Comparison of ENCODE assay signal across 20 cellular contexts in the genomic region with DNA sequence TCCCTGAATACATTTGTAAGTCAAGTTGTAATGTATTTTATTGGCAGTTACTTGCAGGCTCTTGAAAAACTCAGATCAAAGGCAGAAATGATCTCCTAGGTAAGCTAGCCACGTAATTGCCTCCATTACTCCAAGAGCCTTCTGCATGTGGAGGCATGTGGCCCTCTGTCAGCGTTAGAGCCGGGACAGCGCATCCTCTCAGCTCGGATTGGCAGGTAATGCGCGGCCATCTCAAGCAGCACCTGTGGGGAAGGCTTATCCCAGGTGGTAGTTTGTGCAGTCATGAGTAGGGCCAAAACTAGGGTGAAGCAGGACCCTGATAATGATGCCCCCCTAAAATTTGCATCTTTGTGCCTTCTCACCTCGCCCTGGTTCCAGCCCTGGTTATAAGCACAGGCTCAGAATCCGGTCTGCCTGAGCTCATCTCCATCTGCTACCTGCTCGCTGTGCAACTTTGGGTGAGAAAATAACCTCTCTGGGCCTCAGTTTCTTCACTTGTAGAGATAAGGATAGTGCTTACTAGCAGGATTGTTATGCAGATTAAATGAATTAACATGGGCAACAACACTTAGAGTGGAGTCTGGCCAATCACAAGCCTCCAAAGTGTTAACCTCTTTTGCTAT.
DNase-seq lines count a peak whose midpoint lies in the region; ATAC-seq, FAIRE-seq and TF ChIP-seq lines count a peak whose summit lies in the region.
"Had no signal": no experiment of that assay in that cellular context is flagged by ENCODE, and none has a peak within 500 bp of the region (broad histone marks: within the 10 kb centered on the region; RNA-seq: fewer than 3 reads in every experiment).

No MANE protein-coding gene starts in this region.

- H3K27ac Mint-ChIP-seq in GM23338 (no peak overlapping the region), osteocyte (ENCODE audit: unreplicated experiment) (no peak overlapping the region)
- H3K27ac Mint-ChIP-seq: CD4-positive, CD25-positive, alpha-beta regulatory T cell; HFFc6 had no signal

- peak; percentile 80 for FAIRE-seq in HTR-8/SVneo (lab: Jason Lieb, UNC)

- no peaks in the 10 kb centered on the region for H3K9me2 ChIP-seq in GM23338 (ENCODE audit: insufficient read depth)

- H3K4me1 Mint-ChIP-seq in GM23338 (peaks cover 18% of the 10 kb centered on the region), osteocyte (ENCODE audit: unreplicated experiment) (peaks cover 2% of the 10 kb centered on the region)

- no peak overlapping the region for H2AFZ ChIP-seq in GM23338

- H3K27me3 Mint-ChIP-seq in GM23338 (ENCODE audit: insufficient read depth, low read depth, poor library complexity) (peaks cover 7% of the 10 kb centered on the region), osteocyte (ENCODE audit: unreplicated experiment) (peaks cover 75% of the 10 kb centered on the region)

- H3K4me2 ChIP-seq in GM23338: no peak overlapping the region

- no peak overlapping the region for H3K4me3 ChIP-seq in GM23338

- peaks cover 9% of the 10 kb centered on the region; the same call in 1 of the 2 replicates for H3K4me1 ChIP-seq in GM23338 (ENCODE audit: insufficient read depth)
- H3K4me1 ChIP-seq in foreskin keratinocyte: peaks cover 11% of the 10 kb centered on the region

- no peak for DNase-seq in GM23338 (ENCODE audit: low spot score)
- DNase-seq in HTR-8/SVneo (ENCODE audit: insufficient read length, low spot score): no peak
- DNase-seq in foreskin keratinocyte: peak; percentile 47 to 66
- DNase-seq in osteocyte (ENCODE audit: extremely low spot score, unreplicated experiment): peak; percentile 60
- DNase-seq in COLO829 (ENCODE audit: low spot score): no peak
- no peak for DNase-seq in omental fat pad (ENCODE audit: low spot score)
- DNase-seq in activated CD4-positive, alpha-beta T cell treated with anti-CD3 and anti-CD28 coated beads, Interleukin-2, amount 50 U/mL, for 4 hours: no peak
- DNase-seq: CD4-positive, CD25-positive, alpha-beta regulatory T cell; COR-L47; DMS79; H9; HFFc6; KBM-7; MM.1S; NCI-H1048; NCI-H1436 treated with DMSO at 0.1 percent for 48 hours; NCI-H1930; NCI-H226; NCI-H510A treated with DMSO at 0.1 percent for 48 hours; NCI-H748 treated with DMSO at 0.1 percent for 48 hours had no signal

- H3K27ac ChIP-seq in GM23338 (ENCODE audit: low read depth) (no peak overlapping the region), foreskin keratinocyte (no peak overlapping the region)

- H4K20me1 ChIP-seq in GM23338 (replicated peaks; ENCODE audit: insufficient read depth): no peaks in the 10 kb centered on the region

- TF ChIP-seq CTCF in GM23338 (conservative IDR thresholded peaks at IDR 0.05; ENCODE audit: low read depth in 2 of 2) (no peak), foreskin keratinocyte (conservative IDR thresholded peaks at IDR 0.05) (no peak), osteocyte (IDR thresholded peaks at IDR 0.05) (no peak), omental fat pad (IDR thresholded peaks at IDR 0.05) (no peak)

- H3K36me3 Mint-ChIP-seq in GM23338 (ENCODE audit: low read depth) (no peaks in the 10 kb centered on the region), osteocyte (ENCODE audit: unreplicated experiment) (no peaks in the 10 kb centered on the region)
- H3K36me3 Mint-ChIP-seq: CD4-positive, CD25-positive, alpha-beta regulatory T cell had no signal

- H3K36me3 ChIP-seq in GM23338 (ENCODE audit: insufficient read depth): no peaks in the 10 kb centered on the region

- ATAC-seq in GM23338: peak; percentile 39
- peak; percentile 87 for ATAC-seq in foreskin keratinocyte
- ATAC-seq in omental fat pad (ENCODE audit: low FRiP score): no peak

- no peak overlapping the region for H3K4me3 Mint-ChIP-seq in GM23338
- no peak overlapping the region for H3K4me3 Mint-ChIP-seq in osteocyte (ENCODE audit: unreplicated experiment)
- H3K4me3 Mint-ChIP-seq: CD4-positive, CD25-positive, alpha-beta regulatory T cell; H9; HFFc6 had no signal

- H3K27me3 ChIP-seq in GM23338 (ENCODE audit: insufficient read depth) (no peaks in the 10 kb centered on the region), foreskin keratinocyte (peaks cover 84% of the 10 kb centered on the region)

- no peaks in the 10 kb centered on the region for H3F3A ChIP-seq in GM23338 (replicated peaks; ENCODE audit: low read depth)

- H3K79me2 ChIP-seq in GM23338 (replicated peaks; ENCODE audit: insufficient read depth): no peaks in the 10 kb centered on the region

- H3K9me3 Mint-ChIP-seq in GM23338 (no peaks in the 10 kb centered on the region), osteocyte (ENCODE audit: unreplicated experiment) (peaks cover 9% of the 10 kb centered on the region)
- H3K9me3 Mint-ChIP-seq: CD4-positive, CD25-positive, alpha-beta regulatory T cell; H9; HFFc6 had no signal

TF ChIP-seq in GM23338, 12 proteins besides CTCF, POLR2A, EP300 and RAD21:
- TF ChIP-seq ZNF331 (CRISPR knock-in tag; IDR thresholded peaks at IDR 0.05; ENCODE audit: low read depth) (no peak), STAT1 (IDR thresholded peaks at IDR 0.05; ENCODE audit: unreplicated experiment) (no peak), JUNB (IDR thresholded peaks at IDR 0.05; ENCODE audit: unreplicated experiment) (no peak), EZH2 (IDR thresholded peaks at IDR 0.05; ENCODE audit: low read depth, unreplicated experiment) (no peak), CREB1 (CRISPR knock-in tag; IDR thresholded peaks at IDR 0.05; ENCODE audit: low read depth) (no peak), NANOG (IDR thresholded peaks at IDR 0.05; ENCODE audit: borderline replicate concordance) (no peak)
- TF ChIP-seq, protein P1, sequence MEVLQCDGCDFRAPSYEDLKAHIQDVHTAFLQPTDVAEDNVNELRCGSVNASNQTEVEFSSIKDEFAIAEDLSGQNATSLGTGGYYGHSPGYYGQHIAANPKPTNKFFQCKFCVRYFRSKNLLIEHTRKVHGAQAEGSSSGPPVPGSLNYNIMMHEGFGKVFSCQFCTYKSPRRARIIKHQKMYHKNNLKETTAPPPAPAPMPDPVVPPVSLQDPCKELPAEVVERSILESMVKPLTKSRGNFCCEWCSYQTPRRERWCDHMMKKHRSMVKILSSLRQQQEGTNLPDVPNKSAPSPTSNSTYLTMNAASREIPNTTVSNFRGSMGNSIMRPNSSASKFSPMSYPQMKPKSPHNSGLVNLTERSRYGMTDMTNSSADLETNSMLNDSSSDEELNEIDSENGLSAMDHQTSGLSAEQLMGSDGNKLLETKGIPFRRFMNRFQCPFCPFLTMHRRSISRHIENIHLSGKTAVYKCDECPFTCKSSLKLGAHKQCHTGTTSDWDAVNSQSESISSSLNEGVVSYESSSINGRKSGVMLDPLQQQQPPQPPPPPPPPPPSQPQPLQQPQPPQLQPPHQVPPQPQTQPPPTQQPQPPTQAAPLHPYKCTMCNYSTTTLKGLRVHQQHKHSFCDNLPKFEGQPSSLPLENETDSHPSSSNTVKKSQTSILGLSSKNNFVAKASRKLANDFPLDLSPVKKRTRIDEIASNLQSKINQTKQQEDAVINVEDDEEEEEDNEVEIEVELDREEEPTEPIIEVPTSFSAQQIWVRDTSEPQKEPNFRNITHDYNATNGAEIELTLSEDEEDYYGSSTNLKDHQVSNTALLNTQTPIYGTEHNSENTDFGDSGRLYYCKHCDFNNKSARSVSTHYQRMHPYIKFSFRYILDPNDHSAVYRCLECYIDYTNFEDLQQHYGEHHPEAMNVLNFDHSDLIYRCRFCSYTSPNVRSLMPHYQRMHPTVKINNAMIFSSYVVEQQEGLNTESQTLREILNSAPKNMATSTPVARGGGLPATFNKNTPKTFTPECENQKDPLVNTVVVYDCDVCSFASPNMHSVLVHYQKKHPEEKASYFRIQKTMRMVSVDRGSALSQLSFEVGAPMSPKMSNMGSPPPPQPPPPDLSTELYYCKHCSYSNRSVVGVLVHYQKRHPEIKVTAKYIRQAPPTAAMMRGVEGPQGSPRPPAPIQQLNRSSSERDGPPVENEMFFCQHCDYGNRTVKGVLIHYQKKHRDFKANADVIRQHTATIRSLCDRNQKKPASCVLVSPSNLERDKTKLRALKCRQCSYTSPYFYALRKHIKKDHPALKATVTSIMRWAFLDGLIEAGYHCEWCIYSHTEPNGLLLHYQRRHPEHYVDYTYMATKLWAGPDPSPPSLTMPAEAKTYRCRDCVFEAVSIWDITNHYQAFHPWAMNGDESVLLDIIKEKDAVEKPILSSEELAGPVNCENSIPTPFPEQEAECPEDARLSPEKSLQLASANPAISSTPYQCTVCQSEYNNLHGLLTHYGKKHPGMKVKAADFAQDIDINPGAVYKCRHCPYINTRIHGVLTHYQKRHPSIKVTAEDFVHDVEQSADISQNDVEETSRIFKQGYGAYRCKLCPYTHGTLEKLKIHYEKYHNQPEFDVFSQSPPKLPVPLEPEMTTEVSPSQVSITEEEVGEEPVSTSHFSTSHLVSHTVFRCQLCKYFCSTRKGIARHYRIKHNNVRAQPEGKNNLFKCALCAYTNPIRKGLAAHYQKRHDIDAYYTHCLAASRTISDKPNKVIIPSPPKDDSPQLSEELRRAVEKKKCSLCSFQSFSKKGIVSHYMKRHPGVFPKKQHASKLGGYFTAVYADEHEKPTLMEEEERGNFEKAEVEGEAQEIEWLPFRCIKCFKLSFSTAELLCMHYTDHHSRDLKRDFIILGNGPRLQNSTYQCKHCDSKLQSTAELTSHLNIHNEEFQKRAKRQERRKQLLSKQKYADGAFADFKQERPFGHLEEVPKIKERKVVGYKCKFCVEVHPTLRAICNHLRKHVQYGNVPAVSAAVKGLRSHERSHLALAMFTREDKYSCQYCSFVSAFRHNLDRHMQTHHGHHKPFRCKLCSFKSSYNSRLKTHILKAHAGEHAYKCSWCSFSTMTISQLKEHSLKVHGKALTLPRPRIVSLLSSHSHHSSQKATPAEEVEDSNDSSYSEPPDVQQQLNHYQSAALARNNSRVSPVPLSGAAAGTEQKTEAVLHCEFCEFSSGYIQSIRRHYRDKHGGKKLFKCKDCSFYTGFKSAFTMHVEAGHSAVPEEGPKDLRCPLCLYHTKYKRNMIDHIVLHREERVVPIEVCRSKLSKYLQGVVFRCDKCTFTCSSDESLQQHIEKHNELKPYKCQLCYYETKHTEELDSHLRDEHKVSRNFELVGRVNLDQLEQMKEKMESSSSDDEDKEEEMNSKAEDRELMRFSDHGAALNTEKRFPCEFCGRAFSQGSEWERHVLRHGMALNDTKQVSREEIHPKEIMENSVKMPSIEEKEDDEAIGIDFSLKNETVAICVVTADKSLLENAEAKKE (CRISPR knock-in tag; IDR thresholded peaks at IDR 0.05): no peak

Comparison
In these comparisons a context has a peak if more than half of its experiments do, and no peak if none do; other contexts are left out.
1. DNase-seq: peak in foreskin keratinocyte (2 of 2) and osteocyte (single experiment); none in GM23338 (single experiment), HTR-8/SVneo (single experiment), COLO829 (single experiment), omental fat pad (single experiment) and activated CD4-positive, alpha-beta T cell treated with anti-CD3 and anti-CD28 coated beads, Interleukin-2, amount 50 U/mL, for 4 hours (0 of 2).